Comparison of ENCODE assay signal across 10 cellular contexts in the genomic region with DNA sequence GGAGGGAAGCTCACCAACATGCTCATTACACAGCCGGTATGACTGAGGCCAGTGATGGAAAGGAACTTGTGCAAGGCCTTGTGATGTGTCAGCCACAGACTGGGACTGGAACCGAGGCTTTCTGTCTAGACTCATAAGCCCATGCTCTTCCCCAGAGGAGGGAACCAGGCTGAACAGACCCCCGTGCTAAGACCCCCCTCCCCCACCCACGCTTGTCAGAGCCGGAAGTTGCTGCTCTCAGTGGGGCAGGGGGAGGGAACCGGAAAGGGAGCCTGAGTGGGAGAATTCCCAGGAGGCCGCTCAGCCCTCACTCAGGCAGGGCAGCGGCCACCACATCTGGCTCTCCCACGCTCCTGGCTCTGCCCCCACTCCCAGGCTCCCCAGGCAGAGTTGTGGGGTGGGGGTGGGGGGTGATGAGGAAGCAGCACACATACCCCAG. TPM values are rescaled to one million over a fixed set of nuclear protein-coding genes. Genes with fewer than 3 reads are reported as not detected.
DNase-seq lines count a peak whose midpoint lies in the region; TF ChIP-seq lines count a peak whose summit lies in the region.
"Had no signal": no experiment of that assay in that cellular context is flagged by ENCODE, and none has a peak within 500 bp of the region (broad histone marks: within the 10 kb centered on the region; RNA-seq: fewer than 3 reads in every experiment).

No MANE protein-coding gene starts in this region.

- H3K4me2 ChIP-seq in hepatocyte, result no peak overlapping the region

- H3K27ac ChIP-seq in hepatocyte (peak overlapping the region; percentile 97), stomach (peak overlapping the region in 4 of 5 donors; percentile 66 to 84 (median 79))

- H3K9me2 ChIP-seq in hepatocyte (replicated peaks; ENCODE audit: insufficient read depth), result no peaks in the 10 kb centered on the region

- no peak overlapping the region for H2AFZ ChIP-seq in hepatocyte

- no peaks in the 10 kb centered on the region for H3K36me3 Mint-ChIP-seq in type B pancreatic cell

- no peaks in the 10 kb centered on the region for H3K9me3 ChIP-seq in hepatocyte (ENCODE audit: low read depth)
- no peaks in the 10 kb centered on the region for H3K9me3 ChIP-seq in stomach

- H3K27me3 ChIP-seq in hepatocyte (no peaks in the 10 kb centered on the region), stomach (peaks cover 0 to 15% (median 8%) of the 10 kb centered on the region in 3 donors)

- no peak overlapping the region for H3K27ac Mint-ChIP-seq in type B pancreatic cell
- H3K27ac Mint-ChIP-seq: activated T-helper 17 cell treated with anti-CD3 and anti-CD28 coated beads, Interleukin-2, amount 50 U/mL, for 72 hours; T-helper 1 cell treated with Interleukin-12 subunit alpha and Interleukin-12 subunit beta and Interleukin-4 antibody, amounts not matched to agents 30 μg/mL and 1 μg/mL, for 36 hours had no signal

- peaks cover 64% of the 10 kb centered on the region for H3K4me1 ChIP-seq in hepatocyte (ENCODE audit: insufficient read depth)
- H3K4me1 ChIP-seq in stomach, result peaks cover 12 to 38% (median 24%) of the 10 kb centered on the region in 4 donors

- 39% methylated on average over 8 of the region's 9 CpGs for WGBS in hepatocyte (ENCODE audit: low lambda C conversion rate, missing lambda C conversion rate)
- WGBS in stomach, 5 donors, result 32 to 59% (median 48%) methylated on average over 6 to 9 of the region's 9 CpGs

- no peaks in the 10 kb centered on the region for H4K20me1 ChIP-seq in hepatocyte (ENCODE audit: insufficient read depth, poor library complexity, severe bottlenecking)

- H3K36me3 ChIP-seq in hepatocyte (replicated peaks; ENCODE audit: insufficient read depth, low read depth), result no peaks in the 10 kb centered on the region
- no peaks in the 10 kb centered on the region for H3K36me3 ChIP-seq in stomach

- TF ChIP-seq CTCF in GM13977 (IDR thresholded peaks at IDR 0.05; ENCODE audit: extremely low read depth, insufficient read depth, missing control alignments) (no peak), hepatocyte (IDR thresholded peaks at IDR 0.05; ENCODE audit: poor library complexity) (no peak), stomach (IDR thresholded peaks at IDR 0.05) (no peak), type B pancreatic cell (conservative IDR thresholded peaks at IDR 0.05) (no peak)

- H3K9me3 Mint-ChIP-seq in type B pancreatic cell, result no peaks in the 10 kb centered on the region
- H3K9me3 Mint-ChIP-seq: activated T-helper 17 cell treated with anti-CD3 and anti-CD28 coated beads, Interleukin-2, amount 50 U/mL, for 72 hours; T-helper 1 cell treated with Interleukin-12 subunit alpha and Interleukin-12 subunit beta and Interleukin-4 antibody, amounts not matched to agents 30 μg/mL and 1 μg/mL, for 36 hours had no signal

- peaks cover 23% of the 10 kb centered on the region for H3K27me3 Mint-ChIP-seq in type B pancreatic cell

- no peak overlapping the region for H3K4me3 Mint-ChIP-seq in type B pancreatic cell
- H3K4me3 Mint-ChIP-seq: activated T-helper 17 cell treated with anti-CD3 and anti-CD28 coated beads, Interleukin-2, amount 50 U/mL, for 72 hours; T-helper 1 cell treated with Interleukin-12 subunit alpha and Interleukin-12 subunit beta and Interleukin-4 antibody, amounts not matched to agents 30 μg/mL and 1 μg/mL, for 36 hours had no signal

- in situ Hi-C loops in GM13977 (cut with MboI; ENCODE audit: low pct_unique_long_range_greater_than_20kb, low sequenced_read_pairs, unreplicated experiment), result no loop called here

- TF ChIP-seq POLR2A in stomach (IDR thresholded peaks at IDR 0.05), result no peak

- peaks cover 3% of the 10 kb centered on the region for H3K79me2 ChIP-seq in hepatocyte

- DNase-seq in GM13977 (ENCODE audit: low spot score) (peak; percentile 55), UCSD-AML1 (lab: John Stamatoyannopoulos, UW; ENCODE audit: unreplicated experiment) (peak; percentile 92), hepatocyte (ENCODE audit: low spot score) (no peak), stomach (no peak), T-helper 9 cell (no peak), COLO829 (ENCODE audit: low spot score) (no peak), NCI-H1105 treated with DMSO at 0.1 percent for 48 hours (lab: John Stamatoyannopoulos, UW) (no peak), type B pancreatic cell (ENCODE audit: extremely low spot score, unreplicated experiment) (no peak)

- no peak overlapping the region for H3K4me3 ChIP-seq in hepatocyte
- no peak overlapping the region for H3K4me3 ChIP-seq in stomach

- H3K4me1 Mint-ChIP-seq in type B pancreatic cell (ENCODE audit: unreplicated experiment), result peaks cover 57% of the 10 kb centered on the region

- intact Hi-C loops in stomach (cut with DNase I; ENCODE audit: low total_unique reads), result loop anchor here (5.0 kb wide), 1 partner anchor 63 kb away; no protein-coding TSS in a partner anchor

- no peak for TF ChIP-seq EP300 in stomach (IDR thresholded peaks at IDR 0.05)

RNA-seq across cellular contexts. Expression of a gene that starts 4.1 kb away (rescaled TPM):
- 36.8 and 55.1 TPM in 2 replicates for total RNA-seq in hepatocyte
- polyA plus RNA-seq in hepatocyte, result 55.2 and 62.9 TPM in 2 replicates
- total RNA-seq in stomach, result 10 to 100 TPM; 16.5 to 71.2 (median 53.1) TPM
- polyA plus RNA-seq in stomach, result 1 to 10 TPM; 4.7 to 9.1 (median 6.9) TPM
- total RNA-seq in type B pancreatic cell (ENCODE audit: low replicate concordance), result 3.3 and 74.8 TPM in 2 replicates

RNA-seq across cellular contexts. Expression of a gene that starts 6.8 kb away (rescaled TPM):
- total RNA-seq in hepatocyte (54.6 and 58.2 TPM in 2 replicates), stomach (100 to 1,000 TPM in 1 of 5 donors, 1 to 10 TPM in 1, not detected in 3; 2.0 to 472 TPM), type B pancreatic cell (ENCODE audit: low replicate concordance) (5.0 and 13.4 TPM in 2 replicates)
- polyA plus RNA-seq in hepatocyte (43.3 and 46.9 TPM in 2 replicates), stomach (under 1 TPM in 1 of 3 donors, not detected in 2; 0.31 TPM)
- total RNA-seq: activated T-helper 17 cell treated with anti-CD3 and anti-CD28 coated beads, Interleukin-2, amount 50 U/mL, for 72 hours had no signal

RNA-seq across cellular contexts. Expression of a gene that starts 30.1 kb away (rescaled TPM):
- total RNA-seq in hepatocyte (0.88 and 1.1 TPM in 2 replicates), stomach (10 to 100 TPM in 1 of 5 donors, not detected in 4; 29.3 TPM), type B pancreatic cell (ENCODE audit: low replicate concordance) (0.10 and 0.38 TPM in 2 replicates)
- polyA plus RNA-seq in hepatocyte (0.39 and 0.99 TPM in 2 replicates), stomach (not detected)
- total RNA-seq: activated T-helper 17 cell treated with anti-CD3 and anti-CD28 coated beads, Interleukin-2, amount 50 U/mL, for 72 hours had no signal

Comparison
In these comparisons a context has a peak if more than half of its experiments do, and no peak if none do; other contexts are left out.
1. DNase-seq: peak in GM13977 (single experiment) and UCSD-AML1 (single experiment); none in hepatocyte (single experiment), stomach (single experiment), T-helper 9 cell (single experiment), COLO829 (single experiment), NCI-H1105 treated with DMSO at 0.1 percent for 48 hours (single experiment) and type B pancreatic cell (single experiment).